In genomic region chr4:121227254-121227867, GRCh38 we compare ENCODE assay signal across 12 cellular contexts.
A peak's percentile ranks its signal among the peaks of the same experiment; 100 is the strongest.
DNase-seq lines count a peak whose midpoint lies in the region; ATAC-seq and TF ChIP-seq lines count a peak whose summit lies in the region.
"Had no signal": no experiment of that assay in that cellular context is flagged by ENCODE, and none has a peak within 500 bp of the region (broad histone marks: within the 10 kb centered on the region; RNA-seq: fewer than 3 reads in every experiment).

No MANE protein-coding gene starts in this region.

- H3K27ac ChIP-seq in effector memory CD4-positive, alpha-beta T cell (ENCODE audit: insufficient read depth, low read length, poor library complexity, severe bottlenecking): no peak overlapping the region

- H3K27me3 Mint-ChIP-seq in nephron progenitor cell (ENCODE audit: low read depth, poor library complexity): no peaks in the 10 kb centered on the region

- no peaks in the 10 kb centered on the region for H3K9me3 ChIP-seq in effector memory CD4-positive, alpha-beta T cell (ENCODE audit: control insufficient read depth, low read length)

- DNase-seq in GM13976 (ENCODE audit: low spot score) (peak; percentile 20), GM20000 (ENCODE audit: low spot score) (peak; percentile 23), NCI-H2107 treated with DMSO at 0.1 percent for 48 hours (lab: John Stamatoyannopoulos, UW; ENCODE audit: unreplicated experiment) (no peak), nephron progenitor cell (no peak), NCI-H187 (lab: John Stamatoyannopoulos, UW) (no peak), globus pallidus (ENCODE audit: low spot score) (no peak)
- no peak for DNase-seq in effector memory CD4-positive, alpha-beta T cell
- DNase-seq: amygdala; NCI-H748 treated with DMSO at 0.1 percent for 48 hours; stimulated activated CD4-positive, alpha-beta T cell treated with anti-CD3 and anti-CD28 coated beads, Interleukin-2, amount 100 ng/mL, for 48 hours had no signal

- no peaks in the 10 kb centered on the region for H3K4me1 ChIP-seq in effector memory CD4-positive, alpha-beta T cell (ENCODE audit: control insufficient read depth, insufficient read depth, low read length, poor library complexity, severe bottlenecking)

- in situ Hi-C loops in GM13976 (cut with MboI; ENCODE audit: low sequenced_read_pairs, unreplicated experiment): no loop called here

- H3K27ac Mint-ChIP-seq in nephron progenitor cell: no peak overlapping the region

- no peaks in the 10 kb centered on the region for H3K27me3 ChIP-seq in effector memory CD4-positive, alpha-beta T cell (replicated peaks; ENCODE audit: control insufficient read depth, insufficient read depth, low read length, poor library complexity, severe bottlenecking)

- no peaks in the 10 kb centered on the region for H3K36me3 ChIP-seq in effector memory CD4-positive, alpha-beta T cell (ENCODE audit: control insufficient read depth, insufficient read depth, low read length)

- H3K4me3 Mint-ChIP-seq in nephron progenitor cell: no peak overlapping the region

- no peak for TF ChIP-seq CTCF in GM13976 (IDR thresholded peaks at IDR 0.05; ENCODE audit: borderline replicate concordance, control extremely low read depth, extremely low read depth, insufficient read depth, missing control alignments)
- TF ChIP-seq CTCF in GM20000 (IDR thresholded peaks at IDR 0.05; ENCODE audit: extremely low read depth, missing control alignments): no peak
- TF ChIP-seq CTCF in nephron progenitor cell (IDR thresholded peaks at IDR 0.05): no peak

- H3K4me1 Mint-ChIP-seq in nephron progenitor cell: no peaks in the 10 kb centered on the region
- H3K4me1 Mint-ChIP-seq: immature natural killer cell had no signal

- H3K4me3 ChIP-seq in effector memory CD4-positive, alpha-beta T cell (ENCODE audit: insufficient read depth, low read depth, low read length, poor library complexity, severe bottlenecking): peak overlapping the region; percentile 18

- no peaks in the 10 kb centered on the region for H3K9me3 Mint-ChIP-seq in nephron progenitor cell
- H3K9me3 Mint-ChIP-seq: immature natural killer cell had no signal

- peak; percentile 90 for ATAC-seq in HG03159 (IDR thresholded peaks at IDR 0.05; ENCODE audit: unreplicated experiment)

- H3K36me3 Mint-ChIP-seq in nephron progenitor cell (ENCODE audit: low read depth): no peaks in the 10 kb centered on the region

Comparison
In these comparisons a context has a peak if more than half of its experiments do, and no peak if none do; other contexts are left out.
1. DNase-seq: peak in GM13976 (single experiment) and GM20000 (single experiment); none in effector memory CD4-positive, alpha-beta T cell (0 of 3), NCI-H2107 treated with DMSO at 0.1 percent for 48 hours (single experiment), nephron progenitor cell (single experiment), NCI-H187 (0 of 2) and globus pallidus (single experiment).